20 cellular contexts compared by ENCODE assay signal in genomic region chr1:180646093-180646492, GRCh38.
"Had no signal": no experiment of that assay in that cellular context is flagged by ENCODE, and none has a peak within 500 bp of the region (broad histone marks: within the 10 kb centered on the region; RNA-seq: fewer than 3 reads in every experiment).

No MANE protein-coding gene starts in this region.

- H3K36me3 ChIP-seq: pancreas, suprapubic skin, thyroid gland had no signal

- ATAC-seq: foreskin keratinocyte, left cardiac atrium, left ventricle myocardium superior, right cardiac atrium had no signal

- DNase-seq: dermis blood vessel endothelial cell; foreskin keratinocyte; head of caudate nucleus; kidney; left cardiac atrium; left ventricle myocardium superior; mesenchymal stem cell; midbrain; occipital lobe; pancreas; right cardiac atrium; stimulated activated CD4-positive, alpha-beta T cell treated with anti-CD3 and anti-CD28 coated beads, Interleukin-2, amount 100 ng/mL, for 48 hours; thyroid gland had no signal

- H3K4me3 ChIP-seq: hepatocyte, lung, pancreas, smooth muscle cell, suprapubic skin, thyroid gland had no signal

- H3K4me1 ChIP-seq: foreskin keratinocyte had no signal

- H3K4me3 Mint-ChIP-seq: nephron, type B pancreatic cell had no signal

- H3K9me3 ChIP-seq: pancreas, suprapubic skin, thyroid gland had no signal

- H3K27ac ChIP-seq: foreskin keratinocyte, hepatocyte, pancreas, suprapubic skin, thyroid gland had no signal

- H3K9me3 Mint-ChIP-seq: nephron had no signal

- H3K4me1 Mint-ChIP-seq: nephron had no signal

- H3K27me3 ChIP-seq: foreskin keratinocyte, hepatocyte, pancreas, suprapubic skin, thyroid gland had no signal

- H3K27me3 Mint-ChIP-seq: progenitor cell of endocrine pancreas, type B pancreatic cell had no signal

- H3K27ac Mint-ChIP-seq: nephron, progenitor cell of endocrine pancreas, type B pancreatic cell had no signal
